9 cellular contexts compared by ENCODE assay signal in genomic region chr10:49161411-49161997, GRCh38. TPM values are rescaled to one million over a fixed set of nuclear protein-coding genes. Genes with fewer than 3 reads are reported as not detected.
DNase-seq lines count a peak whose midpoint lies in the region; ATAC-seq, FAIRE-seq and TF ChIP-seq lines count a peak whose summit lies in the region.
"Had no signal": no experiment of that assay in that cellular context is flagged by ENCODE, and none has a peak within 500 bp of the region (broad histone marks: within the 10 kb centered on the region; RNA-seq: fewer than 3 reads in every experiment).

No MANE protein-coding gene starts in this region.

- DNase-seq in EH (ENCODE audit: low read depth) (peak; percentile 72), NCI-H748 (lab: John Stamatoyannopoulos, UW; ENCODE audit: unreplicated experiment) (peak; percentile 28), neural crest cell (ENCODE audit: low read depth, low spot score) (no peak), LoVo (ENCODE audit: low spot score) (no peak)
- DNase-seq in stimulated activated CD4-positive, alpha-beta T cell treated with anti-CD3 and anti-CD28 coated beads, Interleukin-4, amount 100 ng/mL, for 24 hours = no peak
- no peak for DNase-seq in activated naive CD4-positive, alpha-beta T cell treated with anti-CD3 and anti-CD28 coated beads, Interleukin-2, amount 10 ng/mL, durations not matched to agents 7 days and 5 days
- DNase-seq: activated T-cell treated with anti-CD3 and anti-CD28 coated beads, Interleukin-2, amount 50 U/mL, for 24 hours had no signal

- no peak overlapping the region for H3K4me3 Mint-ChIP-seq in neural crest cell
- no peak overlapping the region for H3K4me3 Mint-ChIP-seq in activated naive CD4-positive, alpha-beta T cell treated with anti-CD3 and anti-CD28 coated beads, Interleukin-2, amount 10 ng/mL, durations not matched to agents 7 days and 5 days
- H3K4me3 Mint-ChIP-seq: activated T-cell treated with anti-CD3 and anti-CD28 coated beads, Interleukin-2, amount 50 U/mL, for 24 hours had no signal

- CTCF ChIA-PET in activated naive CD4-positive, alpha-beta T cell treated with anti-CD3 and anti-CD28 coated beads, Interleukin-2, amount 10 ng/mL, durations not matched to agents 7 days and 5 days (lab: Charles Lee) = interaction anchor here (1.3 to 4.6 kb wide), 4 partner anchors 180 to 504 kb away, joined by 3 to 40 read pairs (median 7); no protein-coding TSS in a partner anchor

- no peak overlapping the region for H3K27ac Mint-ChIP-seq in neural crest cell (ENCODE audit: unreplicated experiment)
- H3K27ac Mint-ChIP-seq in activated naive CD4-positive, alpha-beta T cell treated with anti-CD3 and anti-CD28 coated beads, Interleukin-2, amount 10 ng/mL, durations not matched to agents 7 days and 5 days = no peak overlapping the region
- H3K27ac Mint-ChIP-seq: activated T-cell treated with anti-CD3 and anti-CD28 coated beads, Interleukin-2, amount 50 U/mL, for 24 hours had no signal

- H3K4me1 Mint-ChIP-seq in neural crest cell = peaks cover 6% of the 10 kb centered on the region
- peaks cover 28% of the 10 kb centered on the region for H3K4me1 Mint-ChIP-seq in activated naive CD4-positive, alpha-beta T cell treated with anti-CD3 and anti-CD28 coated beads, Interleukin-2, amount 10 ng/mL, durations not matched to agents 7 days and 5 days

- H3K27me3 Mint-ChIP-seq in neural crest cell (ENCODE audit: low read depth) = peaks cover 14% of the 10 kb centered on the region
- no peaks in the 10 kb centered on the region for H3K27me3 Mint-ChIP-seq in activated naive CD4-positive, alpha-beta T cell treated with anti-CD3 and anti-CD28 coated beads, Interleukin-2, amount 10 ng/mL, durations not matched to agents 7 days and 5 days

- ATAC-seq in GM21423 (IDR thresholded peaks at IDR 0.05; ENCODE audit: unreplicated experiment) = no peak

- H3K9me3 Mint-ChIP-seq in neural crest cell = no peaks in the 10 kb centered on the region
- H3K9me3 Mint-ChIP-seq in activated naive CD4-positive, alpha-beta T cell treated with anti-CD3 and anti-CD28 coated beads, Interleukin-2, amount 10 ng/mL, durations not matched to agents 7 days and 5 days = no peaks in the 10 kb centered on the region
- H3K9me3 Mint-ChIP-seq: activated T-cell treated with anti-CD3 and anti-CD28 coated beads, Interleukin-2, amount 50 U/mL, for 24 hours had no signal

- FAIRE-seq in endometrium (lab: Jason Lieb, UNC) = peak; percentile 15

- TF ChIP-seq CTCF in neural crest cell (conservative IDR thresholded peaks at IDR 0.05) = peak; percentile 45

- H3K36me3 Mint-ChIP-seq in neural crest cell (ENCODE audit: low read depth) = no peaks in the 10 kb centered on the region
- peaks cover 5% of the 10 kb centered on the region for H3K36me3 Mint-ChIP-seq in activated naive CD4-positive, alpha-beta T cell treated with anti-CD3 and anti-CD28 coated beads, Interleukin-2, amount 10 ng/mL, durations not matched to agents 7 days and 5 days

RNA-seq across cellular contexts. Expression of gene TMEM273, which starts 26.7 kb away (rescaled TPM):
- total RNA-seq in neural crest cell = 0.37 TPM in 1 of 2 replicates, not detected in the other

RNA-seq across cellular contexts. Expression of gene FAM170B, which starts 27.7 kb away (rescaled TPM):
- not detected in 2 replicates for total RNA-seq in neural crest cell

RNA-seq across cellular contexts. Expression of gene VSTM4, which starts 46.2 kb away (rescaled TPM):
- total RNA-seq in neural crest cell = 2.2 and 2.3 TPM in 2 replicates

Comparison
In these comparisons a context has a peak if more than half of its experiments do, and no peak if none do; other contexts are left out.
1. DNase-seq: peak in EH (single experiment) and NCI-H748 (single experiment); none in neural crest cell (single experiment), LoVo (single experiment), stimulated activated CD4-positive, alpha-beta T cell treated with anti-CD3 and anti-CD28 coated beads, Interleukin-4, amount 100 ng/mL, for 24 hours (single experiment) and activated naive CD4-positive, alpha-beta T cell treated with anti-CD3 and anti-CD28 coated beads, Interleukin-2, amount 10 ng/mL, durations not matched to agents 7 days and 5 days (single experiment).